ENCODE assay signal across 25 cellular contexts in the genomic region with DNA sequence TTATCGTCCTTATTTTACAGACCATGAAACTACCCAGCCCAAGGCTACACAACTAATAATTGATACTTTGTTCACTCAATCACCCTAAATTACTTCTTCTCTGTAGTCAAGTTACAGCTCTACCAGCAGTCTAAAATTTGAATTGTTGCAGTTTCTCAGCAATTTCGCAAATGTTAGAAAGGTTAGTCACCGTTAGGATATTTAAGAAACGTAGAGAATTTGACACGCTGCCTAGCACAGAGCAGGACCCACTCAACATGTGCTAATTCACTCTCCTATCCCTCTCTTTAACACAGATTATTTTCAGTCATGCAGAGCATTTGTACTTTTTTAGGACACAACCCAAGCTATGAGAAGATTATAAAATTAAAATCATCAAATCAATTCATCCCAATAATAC.
DNase-seq lines count a peak whose midpoint lies in the region; ATAC-seq and TF ChIP-seq lines count a peak whose summit lies in the region.
"Had no signal": no experiment of that assay in that cellular context is flagged by ENCODE, and none has a peak within 500 bp of the region (broad histone marks: within the 10 kb centered on the region; RNA-seq: fewer than 3 reads in every experiment).

No MANE protein-coding gene starts in this region.

- no peaks in the 10 kb centered on the region for H3K36me3 ChIP-seq in SJCRH30
- H3K36me3 ChIP-seq in right lobe of liver: no peaks in the 10 kb centered on the region
- no peaks in the 10 kb centered on the region for H3K36me3 ChIP-seq in testis (ENCODE audit: low read depth, missing control alignments)
- H3K36me3 ChIP-seq: right atrium auricular region had no signal

- DNase-seq in ELR (ENCODE audit: low read depth): peak; percentile 15
- DNase-seq in SJCRH30: peak; percentile 6 to 12
- peak; percentile 40 for DNase-seq in fibroblast of mammary gland (ENCODE audit: low read depth)
- DNase-seq in retinal pigment epithelial cell (ENCODE audit: low read depth): peak; percentile 89
- DNase-seq in retina: no peak
- DNase-seq in right lobe of liver: no peak
- no peak for DNase-seq in testis
- DNase-seq: activated CD4-positive, alpha-beta memory T cell treated with anti-CD3 and anti-CD28 coated beads, Interleukin-2, amount 10 ng/mL, durations not matched to agents 7 days and 5 days; activated gamma-delta T cell treated with Interleukin-2 at 50 U/mL for 16 hours; activated T-cell treated with anti-CD3 and anti-CD28 coated beads for 4 hours; amniotic stem cell; CD8-positive, alpha-beta T cell; DMS53; foreskin fibroblast; HCEC 1CT; Kasumi-1; mucosa of descending colon; NCI-H1092 treated with DMSO at 0.1 percent for 48 hours; NCI-H2081; NCI-H510A; RPMI8226 had no signal

- intact Hi-C loops in right lobe of liver (cut with DNase I): no loop called here
- intact Hi-C loops in testis (cut with DNase I; ENCODE audit: low total_unique reads): no loop called here

- TF ChIP-seq POLR2A in right lobe of liver (IDR thresholded peaks at IDR 0.05) (no peak), testis (IDR thresholded peaks at IDR 0.05) (no peak)

- H3K27me3 ChIP-seq in SJCRH30 (no peaks in the 10 kb centered on the region), right lobe of liver (no peaks in the 10 kb centered on the region), testis (no peaks in the 10 kb centered on the region)
- H3K27me3 ChIP-seq: right atrium auricular region had no signal

- no peak for ATAC-seq in GM21619 (IDR thresholded peaks at IDR 0.05; ENCODE audit: unreplicated experiment)
- no peak for ATAC-seq in right lobe of liver
- ATAC-seq: CD8-positive, alpha-beta T cell; mucosa of descending colon; SK-N-SH treated with all-trans-retinoic acid at 6 μM for 48 hours; WTC11 had no signal

- no peak for TF ChIP-seq CTCF in fibroblast of mammary gland (conservative IDR thresholded peaks at IDR 0.05; ENCODE audit: control insufficient read depth, insufficient read depth, low read depth, low read length)
- TF ChIP-seq CTCF in retinal pigment epithelial cell (conservative IDR thresholded peaks at IDR 0.05; ENCODE audit: low read depth, low read length): no peak
- TF ChIP-seq CTCF in right lobe of liver (IDR thresholded peaks at IDR 0.05): no peak
- TF ChIP-seq CTCF in testis (IDR thresholded peaks at IDR 0.05): no peak

- no peaks in the 10 kb centered on the region for H3K9me3 ChIP-seq in SJCRH30 (replicated peaks)
- no peaks in the 10 kb centered on the region for H3K9me3 ChIP-seq in right lobe of liver
- H3K9me3 ChIP-seq in testis: no peaks in the 10 kb centered on the region
- H3K9me3 ChIP-seq: mucosa of descending colon, right atrium auricular region had no signal

- no peak overlapping the region for H3K4me3 ChIP-seq in SJCRH30
- no peak overlapping the region for H3K4me3 ChIP-seq in fibroblast of mammary gland (ENCODE audit: control insufficient read depth, low read depth, low read length)
- no peak overlapping the region for H3K4me3 ChIP-seq in retinal pigment epithelial cell (ENCODE audit: low read length)
- no peak overlapping the region for H3K4me3 ChIP-seq in right lobe of liver
- H3K4me3 ChIP-seq in testis: no peak overlapping the region
- H3K4me3 ChIP-seq: mucosa of descending colon, right atrium auricular region had no signal

- H3K27ac ChIP-seq in SJCRH30 (peak overlapping the region; percentile 43; the same call in 1 of the 2 replicates), right lobe of liver (no peak overlapping the region), testis (no peak overlapping the region)
- H3K27ac ChIP-seq: right atrium auricular region had no signal

- 60% methylated on average over 5 of the region's 5 CpGs for WGBS in right lobe of liver (ENCODE audit: insufficient coverage, low coverage, low lambda C conversion rate, missing lambda C conversion rate)
- 85 to 89% methylated on average over 5 of the region's 5 CpGs for WGBS in testis, 2 donors

- H3K4me1 ChIP-seq in SJCRH30: peaks cover 18% of the 10 kb centered on the region
- no peaks in the 10 kb centered on the region for H3K4me1 ChIP-seq in right lobe of liver
- no peaks in the 10 kb centered on the region for H3K4me1 ChIP-seq in testis
- H3K4me1 ChIP-seq: right atrium auricular region had no signal

Comparison
In these comparisons a context has a peak if more than half of its experiments do, and no peak if none do; other contexts are left out.
1. DNase-seq: peak in ELR (single experiment), SJCRH30 (2 of 2), fibroblast of mammary gland (single experiment) and retinal pigment epithelial cell (single experiment); none in retina (single experiment), right lobe of liver (0 of 3) and testis (single experiment).